ENCODE assay signal across 16 cellular contexts in genomic region chr1:9080704-9081291, GRCh38. TPM values are rescaled to one million over a fixed set of nuclear protein-coding genes. Genes with fewer than 3 reads are reported as not detected.
A peak's percentile ranks its signal among the peaks of the same experiment; 100 is the strongest.
DNase-seq lines count a peak whose midpoint lies in the region; ATAC-seq and TF ChIP-seq lines count a peak whose summit lies in the region.
"Had no signal": no experiment of that assay in that cellular context is flagged by ENCODE, and none has a peak within 500 bp of the region (broad histone marks: within the 10 kb centered on the region; RNA-seq: fewer than 3 reads in every experiment).

No MANE protein-coding gene starts in this region.

- in situ Hi-C loops in HAP-1 (cut with MboI; ENCODE audit: low sequenced_read_pairs) = no loop called here

- peak; percentile 58 for ATAC-seq in PC-3
- no peak for ATAC-seq in right lobe of liver
- no peak for ATAC-seq in HG03025 (IDR thresholded peaks at IDR 0.05; ENCODE audit: low FRiP score, unreplicated experiment)

- H4K20me1 ChIP-seq in PC-3 (ENCODE audit: low read length) = no peaks in the 10 kb centered on the region

- H3K79me2 ChIP-seq in PC-3 (ENCODE audit: low read length) = no peaks in the 10 kb centered on the region

- 0 out of 2 replicates have a peak overlapping the region, but pooled peaks have one; percentile 6 for H3K9ac ChIP-seq in PC-3 (ENCODE audit: low read length)

- H3K4me3 ChIP-seq in HAP-1 (no peak overlapping the region), PC-3 (ENCODE audit: low read length) (no peak overlapping the region), esophagus (ENCODE audit: low read depth in 1 of 2, low read length in 2 of 2) (no peak overlapping the region), right lobe of liver (no peak overlapping the region)
- H3K4me3 ChIP-seq: skin epidermis had no signal

- TF ChIP-seq CTCF in PC-3 (conservative IDR thresholded peaks at IDR 0.05; ENCODE audit: low read depth, low read length) = no peak
- TF ChIP-seq CTCF in right lobe of liver (IDR thresholded peaks at IDR 0.05) = no peak

- peak overlapping the region; percentile 47 for H3K4me2 ChIP-seq in PC-3 (ENCODE audit: low read length)

- H2AFZ ChIP-seq in PC-3 (ENCODE audit: low read length) = no peak overlapping the region; the same call in 1 of the 2 replicates

- peaks cover 42% of the 10 kb centered on the region for H3K4me1 ChIP-seq in HAP-1
- peaks cover 34% of the 10 kb centered on the region for H3K4me1 ChIP-seq in PC-3 (ENCODE audit: insufficient read depth, low read length)
- H3K4me1 ChIP-seq in esophagus (ENCODE audit: control insufficient read depth in 2 of 2, insufficient read depth in 2 of 2, low read length in 1 of 2) = peaks cover 0 to 9% of the 10 kb centered on the region in 2 donors
- peaks cover 0 to 9% (median 0%) of the 10 kb centered on the region in 4 donors for H3K4me1 ChIP-seq in right lobe of liver

- no peaks in the 10 kb centered on the region for H3K36me3 ChIP-seq in HAP-1 (replicated peaks)
- no peaks in the 10 kb centered on the region for H3K36me3 ChIP-seq in PC-3 (ENCODE audit: low read depth, low read length)
- H3K36me3 ChIP-seq in esophagus (ENCODE audit: control insufficient read depth in 2 of 2, insufficient read depth in 2 of 2, low read length in 1 of 2) = no peaks in the 10 kb centered on the region
- no peaks in the 10 kb centered on the region for H3K36me3 ChIP-seq in right lobe of liver

- CTCF ChIA-PET in PC-3 (lab: Charles Lee) = no interaction called here

- intact Hi-C loops in PC-3 (cut with micrococcal nuclease) (no loop called here), right lobe of liver (cut with DNase I) (no loop called here)

- H3K27me3 ChIP-seq in HAP-1 (ENCODE audit: low read depth) = no peaks in the 10 kb centered on the region
- no peaks in the 10 kb centered on the region for H3K27me3 ChIP-seq in PC-3 (ENCODE audit: low read length)
- H3K27me3 ChIP-seq in esophagus (ENCODE audit: control insufficient read depth in 1 of 2, insufficient read depth in 2 of 2, low read length in 2 of 2) = no peaks in the 10 kb centered on the region
- no peaks in the 10 kb centered on the region for H3K27me3 ChIP-seq in right lobe of liver

- 55 to 61% methylated on average over 6 of the region's 6 CpGs for whole genome bisulfite sequencing in esophagus, 2 donors
- 92% methylated on average over 5 of the region's 6 CpGs for WGBS in right lobe of liver (ENCODE audit: insufficient coverage, low coverage, low lambda C conversion rate, missing lambda C conversion rate)

- BruUV-seq in PC-3 (replicated peaks; lab: Mats Ljungman, UMichigan) = no TSS peak

- peak; percentile 55 for DNase-seq in A172 (ENCODE audit: low spot score)
- peak; percentile 91 to 96 for DNase-seq in HAP-1 (ENCODE audit: low spot score in 2 of 2)
- DNase-seq in PC-3 = peak; percentile 77
- DNase-seq in right lobe of liver = no peak
- no peak for DNase-seq in HUDEP-2 (lab: John Stamatoyannopoulos, UW; ENCODE audit: unreplicated experiment in 76 of 76)
- no peak for DNase-seq in NCI-H1930 (lab: John Stamatoyannopoulos, UW)
- DNase-seq: 8988T, erythroblast, KG1, mesendoderm, NCI-H2029 treated with DMSO at 0.1 percent for 48 hours, NCI-H748 treated with DMSO at 0.1 percent for 48 hours had no signal

- no peaks in the 10 kb centered on the region for H3F3A ChIP-seq in PC-3 (ENCODE audit: low read length, unreplicated experiment)

- H3K9me3 ChIP-seq in HAP-1 (no peaks in the 10 kb centered on the region), PC-3 (ENCODE audit: low read length) (no peaks in the 10 kb centered on the region), esophagus (ENCODE audit: control insufficient read depth in 2 of 2, insufficient read depth in 1 of 2, low read depth in 1 of 2, low read length in 1 of 2) (no peaks in the 10 kb centered on the region), right lobe of liver (no peaks in the 10 kb centered on the region)

- no peaks in the 10 kb centered on the region for H3K9me2 ChIP-seq in PC-3 (replicated peaks; ENCODE audit: low read length)

- H3K27ac ChIP-seq in PC-3 (ENCODE audit: low read length) (peak overlapping the region; percentile 60), esophagus (ENCODE audit: low read depth in 2 of 2, low read length in 1 of 2) (peak overlapping the region; percentile 54 to 77), right lobe of liver (no peak overlapping the region)
- H3K27ac ChIP-seq: skin epidermis had no signal

- no peak for TF ChIP-seq POLR2A in right lobe of liver (IDR thresholded peaks at IDR 0.05)

- POLR2A ChIA-PET in PC-3 (lab: Charles Lee; ENCODE audit: unreplicated experiment) = no interaction called here

RNA-seq across cellular contexts. Expression of gene SLC2A5, which starts 11.4 kb away (rescaled TPM):
- total RNA-seq in A172 (2014; rRNA removed; shearing (Covaris generic)) = not detected in 2 replicates
- not detected in 2 replicates for total RNA-seq in PC-3 (2014; rRNA removed)
- polyA plus RNA-seq in esophagus = 1 to 10 TPM; 3.5 to 3.6 TPM
- total RNA-seq in right lobe of liver = 1 to 10 TPM in 1 of 6 experiments, under 1 TPM in 5; 0.19 to 3.5 (median 0.30) TPM

RNA-seq across cellular contexts. Expression of gene GPR157, which starts 48.1 kb away (rescaled TPM):
- total RNA-seq in A172 (2014; rRNA removed; shearing (Covaris generic)) = 2.3 and 4.2 TPM in 2 replicates
- total RNA-seq in PC-3 (2014; rRNA removed) (7.3 and 7.9 TPM in 2 replicates), right lobe of liver (10 to 100 TPM in 1 of 6 experiments, 1 to 10 TPM in 5; 5.6 to 12.5 (median 7.0) TPM)
- 10 to 100 TPM; 15.7 to 15.9 TPM for polyA plus RNA-seq in esophagus

RNA-seq across cellular contexts. Expression of gene SLC2A7, which starts 54.6 kb away (rescaled TPM):
- total RNA-seq in A172 (2014; rRNA removed; shearing (Covaris generic)) = not detected in 2 replicates
- total RNA-seq in PC-3 (2014; rRNA removed) (not detected in 2 replicates), right lobe of liver (not detected)
- polyA plus RNA-seq in esophagus = not detected
- total RNA-seq: SK-MEL-5 had no signal

Comparison
In these comparisons a context has a peak if more than half of its experiments do, and no peak if none do; other contexts are left out.
1. DNase-seq: peak in A172 (single experiment), HAP-1 (2 of 2) and PC-3 (single experiment); none in right lobe of liver (0 of 3), HUDEP-2 (0 of 76) and NCI-H1930 (0 of 2).
2. H3K27ac ChIP-seq: peak in PC-3 (single experiment) and esophagus (2 of 2); none in right lobe of liver (0 of 3).